2 cellular contexts compared by ENCODE assay signal in genomic region chr22:24435323-24435645, GRCh38.
TF ChIP-seq lines count a peak whose summit lies in the region.

No MANE protein-coding gene starts in this region.

TF ChIP-seq in liver, 16 proteins besides CTCF, POLR2A, EP300 and RAD21:
- no peak for TF ChIP-seq FOXA1 (IDR thresholded peaks at IDR 0.05)
- no peak for TF ChIP-seq HNF4A (conservative IDR thresholded peaks at IDR 0.05)
- no peak for TF ChIP-seq RXRA (IDR thresholded peaks at IDR 0.05)
- no peak for TF ChIP-seq ZBTB33 (IDR thresholded peaks at IDR 0.05)
- TF ChIP-seq, protein P1, sequence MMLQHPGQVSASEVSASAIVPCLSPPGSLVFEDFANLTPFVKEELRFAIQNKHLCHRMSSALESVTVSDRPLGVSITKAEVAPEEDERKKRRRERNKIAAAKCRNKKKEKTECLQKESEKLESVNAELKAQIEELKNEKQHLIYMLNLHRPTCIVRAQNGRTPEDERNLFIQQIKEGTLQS (IDR thresholded peaks at IDR 0.05) = no peak
- TF ChIP-seq JUND (IDR thresholded peaks at IDR 0.05) = no peak
- no peak for TF ChIP-seq SP1 (IDR thresholded peaks at IDR 0.05)
- TF ChIP-seq EGR1 (IDR thresholded peaks at IDR 0.05; ENCODE audit: low read depth in 2 of 2) = no peak
- no peak for TF ChIP-seq REST (IDR thresholded peaks at IDR 0.05)
- TF ChIP-seq FOXA2 (IDR thresholded peaks at IDR 0.05) = no peak
- TF ChIP-seq MAX (IDR thresholded peaks at IDR 0.05) = no peak

TF ChIP-seq in HepG2, 621 proteins besides CTCF, POLR2A, EP300 and RAD21:
- TF ChIP-seq TRIM22 (IDR thresholded peaks at IDR 0.05) (no peak), ZNF572 (CRISPR knock-in tag; IDR thresholded peaks at IDR 0.05) (no peak), ZNF629 (CRISPR knock-in tag; conservative IDR thresholded peaks at IDR 0.05) (no peak), RBFOX2 (IDR thresholded peaks at IDR 0.05; ENCODE audit: low read depth, low read length) (no peak), ADNP (CRISPR knock-in tag; IDR thresholded peaks at IDR 0.05) (no peak), PLRG1 (conservative IDR thresholded peaks at IDR 0.05) (no peak), ZNF558 (CRISPR knock-in tag; IDR thresholded peaks at IDR 0.05; ENCODE audit: borderline replicate concordance) (no peak), ZSCAN22 (CRISPR knock-in tag; IDR thresholded peaks at IDR 0.05) (no peak), SIX1 (CRISPR knock-in tag; IDR thresholded peaks at IDR 0.05; ENCODE audit: borderline replicate concordance) (no peak), BORCS8-MEF2B (CRISPR knock-in tag; IDR thresholded peaks at IDR 0.05) (no peak), ZNF557 (CRISPR knock-in tag; IDR thresholded peaks at IDR 0.05) (no peak)
- TF ChIP-seq, protein P2, sequence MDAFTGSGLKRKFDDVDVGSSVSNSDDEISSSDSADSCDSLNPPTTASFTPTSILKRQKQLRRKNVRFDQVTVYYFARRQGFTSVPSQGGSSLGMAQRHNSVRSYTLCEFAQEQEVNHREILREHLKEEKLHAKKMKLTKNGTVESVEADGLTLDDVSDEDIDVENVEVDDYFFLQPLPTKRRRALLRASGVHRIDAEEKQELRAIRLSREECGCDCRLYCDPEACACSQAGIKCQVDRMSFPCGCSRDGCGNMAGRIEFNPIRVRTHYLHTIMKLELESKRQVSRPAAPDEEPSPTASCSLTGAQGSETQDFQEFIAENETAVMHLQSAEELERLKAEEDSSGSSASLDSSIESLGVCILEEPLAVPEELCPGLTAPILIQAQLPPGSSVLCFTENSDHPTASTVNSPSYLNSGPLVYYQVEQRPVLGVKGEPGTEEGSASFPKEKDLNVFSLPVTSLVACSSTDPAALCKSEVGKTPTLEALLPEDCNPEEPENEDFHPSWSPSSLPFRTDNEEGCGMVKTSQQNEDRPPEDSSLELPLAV (CRISPR knock-in tag; conservative IDR thresholded peaks at IDR 0.05; ENCODE audit: low read depth) = no peak
